ENCODE assay signal across 7 cellular contexts in genomic region chrX:140733766-140734342, GRCh38. TPM values are rescaled to one million over a fixed set of nuclear protein-coding genes. Genes with fewer than 3 reads are reported as not detected.
A peak's percentile ranks its signal among the peaks of the same experiment; 100 is the strongest.
DNase-seq lines count a peak whose midpoint lies in the region; ATAC-seq and TF ChIP-seq lines count a peak whose summit lies in the region.

No MANE protein-coding gene starts in this region.

- H3K9me3 ChIP-seq in neural progenitor cell (ENCODE audit: low read depth) = no peaks in the 10 kb centered on the region

- H3K9me3 Mint-ChIP-seq in neural progenitor cell = no peaks in the 10 kb centered on the region

- H3F3A ChIP-seq in neural progenitor cell (ENCODE audit: low read depth) = no peaks in the 10 kb centered on the region

- H3K4me3 Mint-ChIP-seq in neural progenitor cell = no peak overlapping the region

- H3K27ac ChIP-seq in neural progenitor cell = no peak overlapping the region

- H3K4me3 ChIP-seq in epithelial cell of esophagus (ENCODE audit: low read length) (no peak overlapping the region), neural progenitor cell (no peak overlapping the region)

- H3K27me3 ChIP-seq in neural progenitor cell = no peaks in the 10 kb centered on the region

- H3K9ac ChIP-seq in neural progenitor cell = no peak overlapping the region

- no peak overlapping the region for H3K27ac Mint-ChIP-seq in neural progenitor cell

- H4K20me1 ChIP-seq in neural progenitor cell (ENCODE audit: low read depth) = no peaks in the 10 kb centered on the region

- ATAC-seq in HG03558 (IDR thresholded peaks at IDR 0.05; ENCODE audit: extremely low read depth, unreplicated experiment) (peak; percentile 77), HG03108 (IDR thresholded peaks at IDR 0.05; ENCODE audit: unreplicated experiment) (no peak)

- peaks cover 8% of the 10 kb centered on the region for H3K36me3 Mint-ChIP-seq in neural progenitor cell

- no peak overlapping the region for H3K4me2 ChIP-seq in neural progenitor cell

- no peaks in the 10 kb centered on the region for H3K4me1 ChIP-seq in neural progenitor cell

- no peaks in the 10 kb centered on the region for H3K27me3 Mint-ChIP-seq in neural progenitor cell (ENCODE audit: insufficient read depth, low read depth)

- no peaks in the 10 kb centered on the region for H3K4me1 Mint-ChIP-seq in neural progenitor cell

- DNase-seq in EH (ENCODE audit: low read depth) (peak; percentile 40), GM19240 (ENCODE audit: insufficient read length, low spot score) (peak; percentile 4), RPMI7951 (ENCODE audit: low read depth) (peak; percentile 9), epithelial cell of esophagus (ENCODE audit: low read depth) (peak; percentile 50), neural progenitor cell (ENCODE audit: low spot score) (peak; percentile 54)

- H3K36me3 ChIP-seq in neural progenitor cell = no peaks in the 10 kb centered on the region

- no peak overlapping the region for H2AFZ ChIP-seq in neural progenitor cell (replicated peaks)

- no peaks in the 10 kb centered on the region for H3K79me2 ChIP-seq in neural progenitor cell (ENCODE audit: low read depth)

- TF ChIP-seq CTCF in epithelial cell of esophagus (IDR thresholded peaks at IDR 0.05; ENCODE audit: insufficient read depth, low read depth, low read length, missing control alignments) (peak; percentile 74), neural progenitor cell (IDR thresholded peaks at IDR 0.05) (peak; percentile 79)

RNA-seq across cellular contexts. Expression of gene LINC00632, which starts 24.3 kb away (rescaled TPM):
- 0.39 and 0.48 TPM in 2 replicates for total RNA-seq in RPMI7951 (2014; rRNA removed; shearing (Covaris generic))
- total RNA-seq in neural progenitor cell (ENCODE audit: low replicate concordance) = 12.0 and 13.7 TPM in 2 replicates

Comparison
In these comparisons a context has a peak if more than half of its experiments do, and no peak if none do; other contexts are left out.
1. DNase-seq: peak in every context shown above with its lines; median percentile 54 in neural progenitor cell; 50 in epithelial cell of esophagus; 40 in EH; 9 in RPMI7951; 4 in GM19240.